1 cellular context compared by ENCODE assay signal in the genomic region with DNA sequence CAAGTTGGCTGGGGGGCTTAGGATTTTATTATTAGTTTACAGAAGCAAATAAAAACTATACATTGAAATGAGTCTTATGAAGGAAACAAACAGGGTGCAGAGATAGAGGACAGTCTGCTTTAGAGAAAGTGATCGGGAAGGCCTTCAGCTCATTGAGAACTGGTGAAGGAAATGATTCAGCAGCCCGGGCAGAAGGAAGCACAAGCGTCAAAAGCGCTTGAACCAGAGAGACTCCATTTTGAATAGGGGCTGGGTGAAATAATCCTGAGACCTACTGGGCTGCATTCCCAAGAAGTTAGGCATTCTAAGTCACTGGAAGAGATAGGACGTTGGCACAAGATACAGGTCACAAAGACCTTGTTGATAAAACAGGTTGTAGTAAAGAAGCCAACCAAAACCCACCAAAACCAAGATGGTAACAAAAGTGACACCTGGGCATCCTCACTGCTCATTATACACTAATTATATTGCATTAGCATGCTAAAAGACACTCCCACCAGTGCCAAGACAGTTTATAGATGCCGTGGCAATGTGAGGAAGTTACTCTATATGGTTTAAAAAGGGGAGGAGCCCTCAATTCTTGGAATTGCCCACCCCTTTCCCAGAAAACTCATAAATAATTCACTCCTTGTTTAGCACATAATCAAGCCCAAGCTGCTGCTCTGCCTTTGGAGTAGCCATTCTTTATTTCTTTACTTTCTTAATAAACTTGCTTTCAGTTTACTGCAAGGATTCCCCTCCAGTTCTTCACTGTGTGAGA.
TF ChIP-seq lines count a peak whose summit lies in the region.

No MANE protein-coding gene starts in this region.

TF ChIP-seq in K562, 482 proteins besides CTCF, POLR2A, EP300 and RAD21 (continued from another document and continues in another):
- TF ChIP-seq, protein P1, sequence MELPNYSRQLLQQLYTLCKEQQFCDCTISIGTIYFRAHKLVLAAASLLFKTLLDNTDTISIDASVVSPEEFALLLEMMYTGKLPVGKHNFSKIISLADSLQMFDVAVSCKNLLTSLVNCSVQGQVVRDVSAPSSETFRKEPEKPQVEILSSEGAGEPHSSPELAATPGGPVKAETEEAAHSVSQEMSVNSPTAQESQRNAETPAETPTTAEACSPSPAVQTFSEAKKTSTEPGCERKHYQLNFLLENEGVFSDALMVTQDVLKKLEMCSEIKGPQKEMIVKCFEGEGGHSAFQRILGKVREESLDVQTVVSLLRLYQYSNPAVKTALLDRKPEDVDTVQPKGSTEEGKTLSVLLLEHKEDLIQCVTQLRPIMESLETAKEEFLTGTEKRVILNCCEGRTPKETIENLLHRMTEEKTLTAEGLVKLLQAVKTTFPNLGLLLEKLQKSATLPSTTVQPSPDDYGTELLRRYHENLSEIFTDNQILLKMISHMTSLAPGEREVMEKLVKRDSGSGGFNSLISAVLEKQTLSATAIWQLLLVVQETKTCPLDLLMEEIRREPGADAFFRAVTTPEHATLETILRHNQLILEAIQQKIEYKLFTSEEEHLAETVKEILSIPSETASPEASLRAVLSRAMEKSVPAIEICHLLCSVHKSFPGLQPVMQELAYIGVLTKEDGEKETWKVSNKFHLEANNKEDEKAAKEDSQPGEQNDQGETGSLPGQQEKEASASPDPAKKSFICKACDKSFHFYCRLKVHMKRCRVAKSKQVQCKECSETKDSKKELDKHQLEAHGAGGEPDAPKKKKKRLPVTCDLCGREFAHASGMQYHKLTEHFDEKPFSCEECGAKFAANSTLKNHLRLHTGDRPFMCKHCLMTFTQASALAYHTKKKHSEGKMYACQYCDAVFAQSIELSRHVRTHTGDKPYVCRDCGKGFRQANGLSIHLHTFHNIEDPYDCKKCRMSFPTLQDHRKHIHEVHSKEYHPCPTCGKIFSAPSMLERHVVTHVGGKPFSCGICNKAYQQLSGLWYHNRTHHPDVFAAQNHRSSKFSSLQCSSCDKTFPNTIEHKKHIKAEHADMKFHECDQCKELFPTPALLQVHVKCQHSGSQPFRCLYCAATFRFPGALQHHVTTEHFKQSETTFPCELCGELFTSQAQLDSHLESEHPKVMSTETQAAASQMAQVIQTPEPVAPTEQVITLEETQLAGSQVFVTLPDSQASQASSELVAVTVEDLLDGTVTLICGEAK (IDR thresholded peaks at IDR 0.05): no peak
- TF ChIP-seq, protein P1 (CRISPR knock-in tag; IDR thresholded peaks at IDR 0.05): no peak
- no peak for TF ChIP-seq NR4A1 (CRISPR knock-in tag; IDR thresholded peaks at IDR 0.05)
- TF ChIP-seq NR4A1 (tag; IDR thresholded peaks at IDR 0.05): peak; percentile 98
- no peak for TF ChIP-seq HMGN3 (IDR thresholded peaks at IDR 0.05; ENCODE audit: borderline replicate concordance, extremely low read depth, insufficient read length, low read depth, low read length)
- TF ChIP-seq ZNF644 (tag; IDR thresholded peaks at IDR 0.05; ENCODE audit: low read depth): 0 out of 2 replicates have a peak, but pooled peaks have one; percentile 34
- 0 out of 2 replicates have a peak, but pooled peaks have one; percentile 45 for TF ChIP-seq DMBX1 (CRISPR knock-in tag; IDR thresholded peaks at IDR 0.05; ENCODE audit: borderline replicate concordance)
- no peak for TF ChIP-seq PRMT5 (CRISPR knock-in tag; IDR thresholded peaks at IDR 0.05)
- TF ChIP-seq ZNF507 (tag; conservative IDR thresholded peaks at IDR 0.05): no peak; the same call in 1 of the 2 replicates
- TF ChIP-seq TEAD1 (CRISPR knock-in tag; IDR thresholded peaks at IDR 0.05): peak in 1 of 2 experiments; percentile 74; a peak in 1 of 4 replicates
- TF ChIP-seq, protein P2, sequence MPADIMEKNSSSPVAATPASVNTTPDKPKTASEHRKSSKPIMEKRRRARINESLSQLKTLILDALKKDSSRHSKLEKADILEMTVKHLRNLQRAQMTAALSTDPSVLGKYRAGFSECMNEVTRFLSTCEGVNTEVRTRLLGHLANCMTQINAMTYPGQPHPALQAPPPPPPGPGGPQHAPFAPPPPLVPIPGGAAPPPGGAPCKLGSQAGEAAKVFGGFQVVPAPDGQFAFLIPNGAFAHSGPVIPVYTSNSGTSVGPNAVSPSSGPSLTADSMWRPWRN (IDR thresholded peaks at IDR 0.05; ENCODE audit: low read depth): no peak
- TF ChIP-seq CBX8 (IDR thresholded peaks at IDR 0.05; ENCODE audit: borderline replicate concordance, extremely low read depth, low read depth, low read length, poor library complexity, severe bottlenecking): no peak
- peak; percentile 88 for TF ChIP-seq ZNF311 (CRISPR knock-in tag; IDR thresholded peaks at IDR 0.05)
- no peak for TF ChIP-seq MEF2A (IDR thresholded peaks at IDR 0.05; ENCODE audit: control insufficient read depth, low read depth, low read length)
- no peak for TF ChIP-seq KLF13 (tag; IDR thresholded peaks at IDR 0.05; ENCODE audit: borderline replicate concordance, low read depth)
- no peak for TF ChIP-seq CBFA2T2 (conservative IDR thresholded peaks at IDR 0.05)
- TF ChIP-seq, protein P3, sequence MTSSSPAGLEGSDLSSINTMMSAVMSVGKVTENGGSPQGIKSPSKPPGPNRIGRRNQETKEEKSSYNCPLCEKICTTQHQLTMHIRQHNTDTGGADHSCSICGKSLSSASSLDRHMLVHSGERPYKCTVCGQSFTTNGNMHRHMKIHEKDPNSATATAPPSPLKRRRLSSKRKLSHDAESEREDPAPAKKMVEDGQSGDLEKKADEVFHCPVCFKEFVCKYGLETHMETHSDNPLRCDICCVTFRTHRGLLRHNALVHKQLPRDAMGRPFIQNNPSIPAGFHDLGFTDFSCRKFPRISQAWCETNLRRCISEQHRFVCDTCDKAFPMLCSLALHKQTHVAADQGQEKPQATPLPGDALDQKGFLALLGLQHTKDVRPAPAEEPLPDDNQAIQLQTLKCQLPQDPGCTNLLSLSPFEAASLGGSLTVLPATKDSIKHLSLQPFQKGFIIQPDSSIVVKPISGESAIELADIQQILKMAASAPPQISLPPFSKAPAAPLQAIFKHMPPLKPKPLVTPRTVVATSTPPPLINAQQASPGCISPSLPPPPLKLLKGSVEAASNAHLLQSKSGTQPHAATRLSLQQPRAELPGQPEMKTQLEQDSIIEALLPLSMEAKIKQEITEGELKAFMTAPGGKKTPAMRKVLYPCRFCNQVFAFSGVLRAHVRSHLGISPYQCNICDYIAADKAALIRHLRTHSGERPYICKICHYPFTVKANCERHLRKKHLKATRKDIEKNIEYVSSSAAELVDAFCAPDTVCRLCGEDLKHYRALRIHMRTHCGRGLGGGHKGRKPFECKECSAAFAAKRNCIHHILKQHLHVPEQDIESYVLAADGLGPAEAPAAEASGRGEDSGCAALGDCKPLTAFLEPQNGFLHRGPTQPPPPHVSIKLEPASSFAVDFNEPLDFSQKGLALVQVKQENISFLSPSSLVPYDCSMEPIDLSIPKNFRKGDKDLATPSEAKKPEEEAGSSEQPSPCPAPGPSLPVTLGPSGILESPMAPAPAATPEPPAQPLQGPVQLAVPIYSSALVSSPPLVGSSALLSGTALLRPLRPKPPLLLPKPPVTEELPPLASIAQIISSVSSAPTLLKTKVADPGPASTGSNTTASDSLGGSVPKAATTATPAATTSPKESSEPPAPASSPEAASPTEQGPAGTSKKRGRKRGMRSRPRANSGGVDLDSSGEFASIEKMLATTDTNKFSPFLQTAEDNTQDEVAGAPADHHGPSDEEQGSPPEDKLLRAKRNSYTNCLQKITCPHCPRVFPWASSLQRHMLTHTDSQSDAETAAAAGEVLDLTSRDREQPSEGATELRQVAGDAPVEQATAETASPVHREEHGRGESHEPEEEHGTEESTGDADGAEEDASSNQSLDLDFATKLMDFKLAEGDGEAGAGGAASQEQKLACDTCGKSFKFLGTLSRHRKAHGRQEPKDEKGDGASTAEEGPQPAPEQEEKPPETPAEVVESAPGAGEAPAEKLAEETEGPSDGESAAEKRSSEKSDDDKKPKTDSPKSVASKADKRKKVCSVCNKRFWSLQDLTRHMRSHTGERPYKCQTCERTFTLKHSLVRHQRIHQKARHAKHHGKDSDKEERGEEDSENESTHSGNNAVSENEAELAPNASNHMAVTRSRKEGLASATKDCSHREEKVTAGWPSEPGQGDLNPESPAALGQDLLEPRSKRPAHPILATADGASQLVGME (CRISPR knock-in tag; IDR thresholded peaks at IDR 0.05): no peak
- no peak for TF ChIP-seq NFATC3 (IDR thresholded peaks at IDR 0.05)
- no peak for TF ChIP-seq ESRRA (IDR thresholded peaks at IDR 0.05; ENCODE audit: borderline replicate concordance, low read depth)
- TF ChIP-seq, protein P4, sequence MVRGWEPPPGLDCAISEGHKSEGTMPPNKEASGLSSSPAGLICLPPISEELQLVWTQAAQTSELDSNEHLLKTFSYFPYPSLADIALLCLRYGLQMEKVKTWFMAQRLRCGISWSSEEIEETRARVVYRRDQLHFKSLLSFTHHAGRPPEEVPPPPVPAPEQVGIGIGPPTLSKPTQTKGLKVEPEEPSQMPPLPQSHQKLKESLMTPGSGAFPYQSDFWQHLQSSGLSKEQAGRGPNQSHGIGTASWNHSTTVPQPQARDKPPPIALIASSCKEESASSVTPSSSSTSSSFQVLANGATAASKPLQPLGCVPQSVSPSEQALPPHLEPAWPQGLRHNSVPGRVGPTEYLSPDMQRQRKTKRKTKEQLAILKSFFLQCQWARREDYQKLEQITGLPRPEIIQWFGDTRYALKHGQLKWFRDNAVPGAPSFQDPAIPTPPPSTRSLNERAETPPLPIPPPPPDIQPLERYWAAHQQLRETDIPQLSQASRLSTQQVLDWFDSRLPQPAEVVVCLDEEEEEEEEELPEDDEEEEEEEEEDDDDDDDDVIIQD (CRISPR knock-in tag; IDR thresholded peaks at IDR 0.05): peak; percentile 61; the same call in 1 of the 2 replicates
- TF ChIP-seq ZNF764 (CRISPR knock-in tag; IDR thresholded peaks at IDR 0.05; ENCODE audit: low read depth): no peak
- TF ChIP-seq PHB (CRISPR knock-in tag; IDR thresholded peaks at IDR 0.05): no peak
- TF ChIP-seq ZNF584 (CRISPR knock-in tag; IDR thresholded peaks at IDR 0.05; ENCODE audit: low read depth): peak; percentile 72
- TF ChIP-seq, protein P5, sequence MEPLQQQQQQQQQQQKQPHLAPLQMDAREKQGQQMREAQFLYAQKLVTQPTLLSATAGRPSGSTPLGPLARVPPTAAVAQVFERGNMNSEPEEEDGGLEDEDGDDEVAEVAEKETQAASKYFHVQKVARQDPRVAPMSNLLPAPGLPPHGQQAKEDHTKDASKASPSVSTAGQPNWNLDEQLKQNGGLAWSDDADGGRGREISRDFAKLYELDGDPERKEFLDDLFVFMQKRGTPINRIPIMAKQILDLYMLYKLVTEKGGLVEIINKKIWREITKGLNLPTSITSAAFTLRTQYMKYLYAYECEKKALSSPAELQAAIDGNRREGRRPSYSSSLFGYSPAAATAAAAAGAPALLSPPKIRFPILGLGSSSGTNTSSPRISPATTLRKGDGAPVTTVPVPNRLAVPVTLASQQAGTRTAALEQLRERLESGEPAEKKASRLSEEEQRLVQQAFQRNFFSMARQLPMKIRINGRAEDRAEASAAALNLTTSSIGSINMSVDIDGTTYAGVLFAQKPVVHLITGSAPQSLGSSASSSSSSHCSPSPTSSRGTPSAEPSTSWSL (CRISPR knock-in tag; IDR thresholded peaks at IDR 0.05; ENCODE audit: borderline replicate concordance): no peak
- no peak for TF ChIP-seq ZKSCAN1 (IDR thresholded peaks at IDR 0.05; ENCODE audit: low read depth, low read length)
- peak; percentile 57; the same call in 1 of the 2 replicates for TF ChIP-seq ZNF41 (CRISPR knock-in tag; conservative IDR thresholded peaks at IDR 0.05)
- peak; percentile 21; the same call in 1 of the 2 replicates for TF ChIP-seq MAFG (tag; conservative IDR thresholded peaks at IDR 0.05)
- TF ChIP-seq TAF9B (IDR thresholded peaks at IDR 0.05; ENCODE audit: partially characterized antibody): no peak
- TF ChIP-seq CTBP1 (IDR thresholded peaks at IDR 0.05; ENCODE audit: borderline replicate concordance): no peak
- no peak for TF ChIP-seq TARDBP (IDR thresholded peaks at IDR 0.05)
- TF ChIP-seq ARNT (IDR thresholded peaks at IDR 0.05): no peak
- no peak for TF ChIP-seq CCAR2 (IDR thresholded peaks at IDR 0.05; ENCODE audit: low read depth, low read length)
- no peak for TF ChIP-seq ZNF830 (CRISPR knock-in tag; IDR thresholded peaks at IDR 0.05)
- TF ChIP-seq, protein P6, sequence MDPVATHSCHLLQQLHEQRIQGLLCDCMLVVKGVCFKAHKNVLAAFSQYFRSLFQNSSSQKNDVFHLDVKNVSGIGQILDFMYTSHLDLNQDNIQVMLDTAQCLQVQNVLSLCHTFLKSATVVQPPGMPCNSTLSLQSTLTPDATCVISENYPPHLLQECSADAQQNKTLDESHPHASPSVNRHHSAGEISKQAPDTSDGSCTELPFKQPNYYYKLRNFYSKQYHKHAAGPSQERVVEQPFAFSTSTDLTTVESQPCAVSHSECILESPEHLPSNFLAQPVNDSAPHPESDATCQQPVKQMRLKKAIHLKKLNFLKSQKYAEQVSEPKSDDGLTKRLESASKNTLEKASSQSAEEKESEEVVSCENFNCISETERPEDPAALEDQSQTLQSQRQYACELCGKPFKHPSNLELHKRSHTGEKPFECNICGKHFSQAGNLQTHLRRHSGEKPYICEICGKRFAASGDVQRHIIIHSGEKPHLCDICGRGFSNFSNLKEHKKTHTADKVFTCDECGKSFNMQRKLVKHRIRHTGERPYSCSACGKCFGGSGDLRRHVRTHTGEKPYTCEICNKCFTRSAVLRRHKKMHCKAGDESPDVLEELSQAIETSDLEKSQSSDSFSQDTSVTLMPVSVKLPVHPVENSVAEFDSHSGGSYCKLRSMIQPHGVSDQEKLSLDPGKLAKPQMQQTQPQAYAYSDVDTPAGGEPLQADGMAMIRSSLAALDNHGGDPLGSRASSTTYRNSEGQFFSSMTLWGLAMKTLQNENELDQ (CRISPR knock-in tag; IDR thresholded peaks at IDR 0.05; ENCODE audit: borderline replicate concordance): no peak
- TF ChIP-seq ZNF121 (CRISPR knock-in tag; conservative IDR thresholded peaks at IDR 0.05): no peak
